In genomic region chr1:151936203-151936602, GRCh38 we compare ENCODE assay signal across 21 cellular contexts. TPM values are rescaled to one million over a fixed set of nuclear protein-coding genes. Genes with fewer than 3 reads are reported as not detected.
A peak's percentile ranks its signal among the peaks of the same experiment; 100 is the strongest.
DNase-seq lines count a peak whose midpoint lies in the region; ATAC-seq and TF ChIP-seq lines count a peak whose summit lies in the region.
"Had no signal": no experiment of that assay in that cellular context is flagged by ENCODE, and none has a peak within 500 bp of the region (broad histone marks: within the 10 kb centered on the region; RNA-seq: fewer than 3 reads in every experiment).

No MANE protein-coding gene starts in this region.

- H3K27ac ChIP-seq in body of pancreas: peak overlapping the region in 3 of 4 donors; percentile 19 to 64 (median 51)
- H3K27ac ChIP-seq: KMS-11 had no signal

- DNase-seq in HT-29 (ENCODE audit: low spot score) (peak; percentile 77), body of pancreas (no peak), mucosa of descending colon (no peak), type B pancreatic cell (ENCODE audit: extremely low spot score, unreplicated experiment) (no peak), NCI-H1048 (lab: John Stamatoyannopoulos, UW) (no peak), activated T-cell treated with anti-CD3 and anti-CD28 coated beads for 4 hours (no peak), DMS79 treated with DMSO at 0.1 percent for 48 hours (lab: John Stamatoyannopoulos, UW) (no peak), T-helper 1 cell (no peak)
- DNase-seq: BE2C; CD4-positive, alpha-beta T cell; H9; MM.1S; NCI-H1105 treated with DMSO at 0.1 percent for 48 hours; NCI-H1694 treated with DMSO at 0.1 percent for 48 hours; NCI-H2107; NCI-H2227 treated with DMSO at 0.1 percent for 48 hours; NCI-H524; Peyer's patch; SHP77 had no signal

- peak overlapping the region; percentile 67 for H3K27ac Mint-ChIP-seq in type B pancreatic cell
- H3K27ac Mint-ChIP-seq: CD4-positive, alpha-beta T cell had no signal

- H3K4me3 ChIP-seq in body of pancreas: no peak overlapping the region
- no peak overlapping the region for H3K4me3 ChIP-seq in mucosa of descending colon
- H3K4me3 ChIP-seq: Peyer's patch had no signal

- no peak for ATAC-seq in body of pancreas
- peak; percentile 65 for ATAC-seq in mucosa of descending colon

- H3K36me3 ChIP-seq in body of pancreas (replicated peaks in 1 of 2; ENCODE audit: insufficient read depth in 1 of 2, low read depth in 2 of 2): no peaks in the 10 kb centered on the region
- H3K36me3 ChIP-seq in mucosa of descending colon (ENCODE audit: low read depth): no peaks in the 10 kb centered on the region
- H3K36me3 ChIP-seq: BE2C, Peyer's patch had no signal

- peaks cover 1% of the 10 kb centered on the region for H3K27me3 Mint-ChIP-seq in type B pancreatic cell

- H3K9me3 Mint-ChIP-seq in type B pancreatic cell: no peaks in the 10 kb centered on the region
- H3K9me3 Mint-ChIP-seq: CD4-positive, alpha-beta T cell; H9 had no signal

- TF ChIP-seq CTCF in body of pancreas (IDR thresholded peaks at IDR 0.05) (no peak), mucosa of descending colon (IDR thresholded peaks at IDR 0.05) (no peak), type B pancreatic cell (conservative IDR thresholded peaks at IDR 0.05) (no peak)

- H3K9me3 ChIP-seq in body of pancreas (no peaks in the 10 kb centered on the region), mucosa of descending colon (no peaks in the 10 kb centered on the region)
- H3K9me3 ChIP-seq: BE2C, Peyer's patch had no signal

- intact Hi-C loops in body of pancreas (cut with DNase I) (loop anchor here (5.0 kb wide), 1 partner anchor 61 kb away; no protein-coding TSS in a partner anchor), mucosa of descending colon (cut with DNase I, micrococcal nuclease) (no loop called here)

- no peak for TF ChIP-seq POLR2A in body of pancreas (IDR thresholded peaks at IDR 0.05)

- H3K4me1 ChIP-seq in body of pancreas (peaks cover 14% of the 10 kb centered on the region), mucosa of descending colon (ENCODE audit: low read depth) (no peaks in the 10 kb centered on the region)
- H3K4me1 ChIP-seq: BE2C had no signal

- H3K27me3 ChIP-seq in body of pancreas: no peaks in the 10 kb centered on the region
- H3K27me3 ChIP-seq: Peyer's patch had no signal

- WGBS in body of pancreas, 2 donors: 17 to 32% methylated on average over 1 of the region's 1 CpG

- no peaks in the 10 kb centered on the region for H3K36me3 Mint-ChIP-seq in type B pancreatic cell

- peak overlapping the region; percentile 10 for H3K4me3 Mint-ChIP-seq in type B pancreatic cell
- H3K4me3 Mint-ChIP-seq: CD4-positive, alpha-beta T cell; H9 had no signal

- peaks cover 19% of the 10 kb centered on the region for H3K4me1 Mint-ChIP-seq in type B pancreatic cell (ENCODE audit: unreplicated experiment)

RNA-seq across cellular contexts. Expression of gene THEM4, which starts 26.9 kb away (rescaled TPM):
- total RNA-seq in HT-29 (2014; rRNA removed; shearing (Covaris generic)): 12.2 and 14.8 TPM in 2 replicates
- total RNA-seq in body of pancreas: 10 to 100 TPM; 11.9 to 30.3 TPM
- 10 to 100 TPM in 2 of 3 donors, 1 to 10 TPM in 1; 9.1 to 12.7 (median 11.3) TPM for total RNA-seq in mucosa of descending colon
- total RNA-seq in type B pancreatic cell (ENCODE audit: low replicate concordance): 4.7 and 15.6 TPM in 2 replicates
- total RNA-seq: G401 had no signal

RNA-seq across cellular contexts. Expression of gene S100A10, which starts 57.5 kb away (rescaled TPM):
- total RNA-seq in HT-29 (2014; rRNA removed; shearing (Covaris generic)): 279 and 305 TPM in 2 replicates
- total RNA-seq in body of pancreas (100 to 1,000 TPM in 1 of 2 donors, 10 to 100 TPM in 1; 40.7 to 105 TPM), mucosa of descending colon (1,000 to 10,000 TPM in 2 of 3 donors, 100 to 1,000 TPM in 1; 540 to 1,335 (median 1,083) TPM), type B pancreatic cell (ENCODE audit: low replicate concordance) (316 and 1,258 TPM in 2 replicates)
- total RNA-seq: G401 had no signal
